Comparison of ENCODE assay signal across 19 cellular contexts in the genomic region with DNA sequence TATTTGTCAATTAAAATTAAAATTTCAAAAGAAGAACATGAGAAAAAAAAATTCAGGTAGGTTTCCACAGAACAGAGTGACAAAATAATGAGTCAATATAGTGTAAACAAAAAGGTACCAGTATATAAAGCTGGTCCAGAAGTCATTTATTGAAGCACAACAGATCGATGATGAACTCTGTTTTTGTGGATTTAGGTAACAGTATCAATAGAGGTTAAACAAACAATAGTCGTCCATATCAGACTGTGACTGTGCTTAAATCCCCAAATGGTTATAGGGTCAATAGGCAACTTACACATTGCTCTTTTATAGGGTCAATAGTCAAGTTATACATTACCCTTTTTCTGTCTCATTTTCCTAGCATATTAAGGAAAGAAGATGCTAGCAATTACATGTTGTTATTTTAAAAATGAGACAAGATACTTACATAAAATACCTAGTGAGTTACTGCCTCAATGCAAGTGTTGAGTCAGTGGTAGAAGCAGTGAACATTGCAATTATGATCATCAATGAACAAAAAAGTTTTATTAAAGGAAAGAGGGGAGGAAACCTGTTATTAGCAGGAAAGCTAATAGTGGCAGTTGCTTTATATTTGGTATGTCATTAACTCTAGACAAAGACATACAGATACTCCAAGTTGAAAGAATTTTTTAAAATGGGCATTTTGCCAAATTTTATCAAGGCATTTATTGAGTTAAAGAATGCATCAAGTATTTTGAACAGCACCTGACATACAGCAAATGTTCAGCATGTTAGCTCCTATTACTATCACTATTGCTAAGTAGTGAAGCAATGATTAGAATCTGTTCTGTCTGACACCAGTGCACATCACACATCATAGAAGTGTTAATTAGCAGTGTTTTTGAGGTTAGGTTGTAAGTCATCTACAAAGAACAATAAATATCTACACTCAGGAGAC.
DNase-seq lines count a peak whose midpoint lies in the region; ATAC-seq, FAIRE-seq and TF ChIP-seq lines count a peak whose summit lies in the region.
"Had no signal": no experiment of that assay in that cellular context is flagged by ENCODE, and none has a peak within 500 bp of the region (broad histone marks: within the 10 kb centered on the region; RNA-seq: fewer than 3 reads in every experiment).

No MANE protein-coding gene starts in this region.

- no peaks in the 10 kb centered on the region for H3K27me3 ChIP-seq in endothelial cell of umbilical vein (ENCODE audit: control insufficient read depth in 2 of 2, insufficient read depth in 2 of 2, low read length in 2 of 2)
- H3K27me3 ChIP-seq: BLaER1 treated with 17β-estradiol and CSF1 and Interleukin-3, amounts not matched to agents 10 nM and 100 nM; MG63 had no signal

- FAIRE-seq in endothelial cell of umbilical vein (lab: Jason Lieb, UNC) (no peak), RCC 7860 (lab: Jason Lieb, UNC) (no peak)
- FAIRE-seq: A549 had no signal

- BruUV-seq in endothelial cell of umbilical vein (replicated peaks; lab: Mats Ljungman, UMichigan), result no TSS peak

- intact Hi-C loops in endothelial cell of umbilical vein (cut with micrococcal nuclease), result loop anchor here (5.0 to 10.0 kb wide), 4 partner anchors 155 to 750 kb away; no protein-coding TSS in a partner anchor

- H3K9ac ChIP-seq in endothelial cell of umbilical vein (replicated peaks; ENCODE audit: extremely low read depth, insufficient read depth, low read length), result no peak overlapping the region
- H3K9ac ChIP-seq: BLaER1 treated with 17β-estradiol and CSF1 and Interleukin-3, amounts not matched to agents 10 nM and 100 nM had no signal

- no peaks in the 10 kb centered on the region for H3K36me3 ChIP-seq in endothelial cell of umbilical vein (ENCODE audit: control insufficient read depth in 2 of 2, extremely low read depth in 1 of 2, insufficient read depth in 2 of 2, low read length in 2 of 2)
- H3K36me3 ChIP-seq: BLaER1 treated with 17β-estradiol and CSF1 and Interleukin-3, amounts not matched to agents 10 nM and 100 nM; MG63 had no signal

- no peaks in the 10 kb centered on the region for H4K20me1 ChIP-seq in endothelial cell of umbilical vein (replicated peaks; ENCODE audit: control insufficient read depth, extremely low read depth, insufficient read depth, low read length)
- H4K20me1 ChIP-seq: BLaER1 treated with 17β-estradiol and CSF1 and Interleukin-3, amounts not matched to agents 10 nM and 100 nM had no signal

- no peaks in the 10 kb centered on the region for H3K79me2 ChIP-seq in endothelial cell of umbilical vein (ENCODE audit: control insufficient read depth, insufficient read depth, low read length)

- in situ Hi-C loops in KBM-7 (cut with MboI; ENCODE audit: low pct_unique_long_range_greater_than_20kb, low sequenced_read_pairs), result no loop called here

- TF ChIP-seq POLR2A in endothelial cell of umbilical vein (IDR thresholded peaks at IDR 0.05; ENCODE audit: low read depth, low read length), result no peak

- no peak for TF ChIP-seq RAD21 in Ishikawa (IDR thresholded peaks at IDR 0.05; ENCODE audit: low read depth)

- H3K27ac ChIP-seq in endothelial cell of umbilical vein (ENCODE audit: insufficient read depth, low read depth, low read length), result no peak overlapping the region
- H3K27ac ChIP-seq: A549; BLaER1 treated with 17β-estradiol and CSF1 and Interleukin-3, amounts not matched to agents 10 nM and 100 nM; SK-N-MC had no signal

- no peak overlapping the region for H2AFZ ChIP-seq in endothelial cell of umbilical vein (ENCODE audit: low read depth, low read length)

- DNase-seq in COR-L47 (lab: John Stamatoyannopoulos, UW) (peak; percentile 27), NCI-H748 (lab: John Stamatoyannopoulos, UW; ENCODE audit: unreplicated experiment) (peak; percentile 51), endothelial cell of umbilical vein (ENCODE audit: low read depth, low spot score) (peak; percentile 18), amygdala (lab: John Stamatoyannopoulos, UW) (no peak), KBM-7 (no peak), RCC 7860 (ENCODE audit: low spot score) (no peak)
- DNase-seq: DMS79 treated with DMSO at 0.1 percent for 48 hours, HCEC 1CT, MG63, NCI-H1092 treated with DMSO at 0.1 percent for 48 hours, NCI-H187 treated with DMSO at 0.1 percent for 48 hours, NCI-H2171 had no signal

- H3K9me3 ChIP-seq in endothelial cell of umbilical vein (replicated peaks; ENCODE audit: control insufficient read depth, insufficient read depth, low read length), result no peaks in the 10 kb centered on the region
- H3K9me3 ChIP-seq: A549; BLaER1 treated with 17β-estradiol and CSF1 and Interleukin-3, amounts not matched to agents 10 nM and 100 nM; MG63 had no signal

- no peak for ATAC-seq in GM19455 (IDR thresholded peaks at IDR 0.05; ENCODE audit: unreplicated experiment)
- ATAC-seq: A549, Panc1, Right ventricle myocardium inferior had no signal

- dilution Hi-C loops in endothelial cell of umbilical vein (cut with MboI; ENCODE audit: extremely low pct_ligation_motif_present, low sequenced_read_pairs), result no loop called here

- H3K9me1 ChIP-seq in endothelial cell of umbilical vein (replicated peaks; ENCODE audit: control insufficient read depth, extremely low read depth, insufficient read depth, low read length), result no peaks in the 10 kb centered on the region

- TF ChIP-seq EP300 in Ishikawa (IDR thresholded peaks at IDR 0.05; ENCODE audit: borderline replicate concordance), result no peak

- no peak for TF ChIP-seq CTCF in endothelial cell of umbilical vein (IDR thresholded peaks at IDR 0.05; ENCODE audit: extremely low read depth in 1 of 2, insufficient read depth in 1 of 2, low read depth in 1 of 2, low read length in 2 of 2)

- POLR2A ChIA-PET in endothelial cell of umbilical vein (lab: Charles Lee), result no interaction called here

- no peaks in the 10 kb centered on the region for H3K4me1 ChIP-seq in endothelial cell of umbilical vein (ENCODE audit: control insufficient read depth, extremely low read depth, insufficient read depth, low read length)
- H3K4me1 ChIP-seq: BLaER1 treated with 17β-estradiol and CSF1 and Interleukin-3, amounts not matched to agents 10 nM and 100 nM had no signal

- H3K4me3 ChIP-seq in endothelial cell of umbilical vein (replicated peaks in 1 of 3; ENCODE audit: insufficient read depth in 1 of 3, low read depth in 1 of 3, low read length in 3 of 3), result no peak overlapping the region
- H3K4me3 ChIP-seq: A549; BLaER1 treated with 17β-estradiol and CSF1 and Interleukin-3, amounts not matched to agents 10 nM and 100 nM; MG63; SK-N-MC had no signal

- CTCF ChIA-PET in endothelial cell of umbilical vein (lab: Charles Lee), result no interaction called here

- no peak overlapping the region for H3K4me2 ChIP-seq in endothelial cell of umbilical vein (ENCODE audit: insufficient read depth, low read length)
- H3K4me2 ChIP-seq: A549; BLaER1 treated with 17β-estradiol and CSF1 and Interleukin-3, amounts not matched to agents 10 nM and 100 nM had no signal

TF ChIP-seq in Ishikawa, 13 proteins besides CTCF, POLR2A, EP300 and RAD21 (continues in another document):
- TF ChIP-seq, protein P1, sequence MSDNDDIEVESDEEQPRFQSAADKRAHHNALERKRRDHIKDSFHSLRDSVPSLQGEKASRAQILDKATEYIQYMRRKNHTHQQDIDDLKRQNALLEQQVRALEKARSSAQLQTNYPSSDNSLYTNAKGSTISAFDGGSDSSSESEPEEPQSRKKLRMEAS (IDR thresholded peaks at IDR 0.05), result no peak
- TF ChIP-seq EGR1 (IDR thresholded peaks at IDR 0.05), result no peak
- TF ChIP-seq, protein P2, sequence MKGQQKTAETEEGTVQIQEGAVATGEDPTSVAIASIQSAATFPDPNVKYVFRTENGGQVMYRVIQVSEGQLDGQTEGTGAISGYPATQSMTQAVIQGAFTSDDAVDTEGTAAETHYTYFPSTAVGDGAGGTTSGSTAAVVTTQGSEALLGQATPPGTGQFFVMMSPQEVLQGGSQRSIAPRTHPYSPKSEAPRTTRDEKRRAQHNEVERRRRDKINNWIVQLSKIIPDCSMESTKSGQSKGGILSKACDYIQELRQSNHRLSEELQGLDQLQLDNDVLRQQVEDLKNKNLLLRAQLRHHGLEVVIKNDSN (IDR thresholded peaks at IDR 0.05), result no peak
- TF ChIP-seq NFIC (IDR thresholded peaks at IDR 0.05), result peak; percentile 20; the same call in 1 of the 2 replicates

TF ChIP-seq in endothelial cell of umbilical vein, 7 proteins besides CTCF, POLR2A, EP300 and RAD21:
- no peak for TF ChIP-seq MYC (IDR thresholded peaks at IDR 0.05; ENCODE audit: low read depth, low read length)
- TF ChIP-seq POLR2AphosphoS5 (IDR thresholded peaks at IDR 0.05; ENCODE audit: insufficient read depth, low read depth, low read length), result no peak
- TF ChIP-seq EZH2 (IDR thresholded peaks at IDR 0.05; ENCODE audit: borderline replicate concordance, low read depth, low read length, severe bottlenecking), result no peak
- no peak for TF ChIP-seq FOS (IDR thresholded peaks at IDR 0.05; ENCODE audit: borderline replicate concordance, insufficient read depth, low read length)
- TF ChIP-seq, protein P1 (IDR thresholded peaks at IDR 0.05; ENCODE audit: insufficient read depth, insufficient read length), result no peak
- no peak for TF ChIP-seq GATA2 (IDR thresholded peaks at IDR 0.05; ENCODE audit: insufficient read depth, insufficient read length, low read depth, low read length)
- no peak for TF ChIP-seq JUN (IDR thresholded peaks at IDR 0.05; ENCODE audit: borderline replicate concordance, insufficient read depth, insufficient read length, low read depth)
TF ChIP-seq in endothelial cell of umbilical vein: peak in this region for 0.

Comparison
In these comparisons a context has a peak if more than half of its experiments do, and no peak if none do; other contexts are left out.
1. DNase-seq: peak in COR-L47 (single experiment), NCI-H748 (single experiment) and endothelial cell of umbilical vein (single experiment); none in amygdala (0 of 56), KBM-7 (single experiment) and RCC 7860 (single experiment).